In the genomic region with DNA sequence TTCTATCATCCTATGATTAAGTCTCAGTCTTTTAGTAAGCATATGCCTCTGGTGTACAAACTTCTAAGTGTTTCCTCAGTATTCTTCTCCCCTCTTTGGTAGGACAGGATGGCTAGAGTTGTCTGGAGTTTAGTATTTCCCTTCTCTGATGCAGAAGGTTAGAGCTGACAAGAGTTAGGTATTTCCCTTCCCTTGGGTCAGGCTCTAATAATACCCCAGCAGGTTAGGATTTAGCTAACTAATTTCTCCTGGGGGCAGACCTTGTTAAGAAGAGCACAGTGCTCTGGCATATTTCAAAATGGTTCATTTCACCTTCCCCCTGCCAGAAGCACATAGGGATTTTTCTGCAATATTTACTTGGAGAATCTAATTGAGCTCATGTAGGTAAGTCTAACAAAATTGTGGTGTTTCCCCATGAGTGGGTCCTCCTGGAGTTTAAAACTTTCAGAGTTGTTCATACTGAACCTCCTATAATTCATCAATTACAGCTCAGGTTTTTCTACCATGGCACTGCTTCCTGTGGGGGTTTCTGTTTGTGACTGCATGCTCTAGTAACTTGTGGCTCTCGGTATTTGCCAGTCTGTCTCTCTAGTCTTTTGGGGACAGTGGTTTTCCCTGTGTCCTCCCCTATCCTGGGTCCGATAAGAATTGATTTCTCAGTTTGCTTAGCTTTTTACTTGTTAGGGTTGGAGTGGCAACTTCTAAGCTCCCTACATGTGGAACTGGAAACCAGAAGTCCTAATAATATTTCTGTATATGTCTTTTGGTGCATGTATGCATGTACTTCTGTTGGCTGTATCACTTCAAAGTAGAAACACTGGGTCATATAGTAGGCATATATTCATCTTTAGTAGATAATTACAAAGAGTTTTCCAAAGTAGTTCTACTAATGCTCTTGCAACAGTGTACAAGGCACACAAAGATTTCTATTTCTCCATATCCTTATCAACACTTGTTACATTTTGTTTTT, we compare ENCODE assay signal across 12 cellular contexts.
DNase-seq lines count a peak whose midpoint lies in the region; ATAC-seq and TF ChIP-seq lines count a peak whose summit lies in the region.
"Had no signal": no experiment of that assay in that cellular context is flagged by ENCODE, and none has a peak within 500 bp of the region (broad histone marks: within the 10 kb centered on the region; RNA-seq: fewer than 3 reads in every experiment).

No MANE protein-coding gene starts in this region.

- H2BK5ac ChIP-seq in trophoblast cell (ENCODE audit: low read depth, low read length, poor library complexity), result peak overlapping the region; percentile 83

- H3K27me3 ChIP-seq in trophoblast cell (ENCODE audit: insufficient read depth, low read length) (no peaks in the 10 kb centered on the region), SK-N-SH (ENCODE audit: insufficient read depth) (no peaks in the 10 kb centered on the region), hepatocyte (no peaks in the 10 kb centered on the region)

- H3K4me3 ChIP-seq in trophoblast cell (ENCODE audit: low read depth, low read length) (no peak overlapping the region), SK-N-SH (ENCODE audit: low read depth in 2 of 2, low read length in 1 of 2) (no peak overlapping the region), hepatocyte (no peak overlapping the region)

- H3K27me3 Mint-ChIP-seq in effector memory CD8-positive, alpha-beta T cell, result no peaks in the 10 kb centered on the region

- H4K8ac ChIP-seq in trophoblast cell (ENCODE audit: low read depth, low read length), result no peak overlapping the region

- H4K12ac ChIP-seq in trophoblast cell (ENCODE audit: low read depth, low read length), result no peak overlapping the region

- H3K9me2 ChIP-seq in SK-N-SH (no peaks in the 10 kb centered on the region), hepatocyte (replicated peaks; ENCODE audit: insufficient read depth) (no peaks in the 10 kb centered on the region)

- no peak overlapping the region for H3K27ac Mint-ChIP-seq in effector memory CD8-positive, alpha-beta T cell

- TF ChIP-seq CTCF in SK-N-SH (IDR thresholded peaks at IDR 0.05), result no peak
- no peak for TF ChIP-seq CTCF in hepatocyte (IDR thresholded peaks at IDR 0.05; ENCODE audit: poor library complexity)

- no peak for TF ChIP-seq RAD21 in SK-N-SH (IDR thresholded peaks at IDR 0.05; ENCODE audit: low read length)

- H3K23ac ChIP-seq in trophoblast cell (ENCODE audit: low read length), result no peak overlapping the region

- H3K4me2 ChIP-seq in trophoblast cell (ENCODE audit: low read length) (no peak overlapping the region), SK-N-SH (no peak overlapping the region), hepatocyte (no peak overlapping the region)

- H3K9ac ChIP-seq in trophoblast cell (ENCODE audit: low read length) (no peak overlapping the region), SK-N-SH (no peak overlapping the region)

- no peak overlapping the region for H3K14ac ChIP-seq in trophoblast cell (ENCODE audit: low read length)

- POLR2A ChIA-PET in SK-N-SH (lab: Yijun Ruan, JAX), result no interaction called here

- H2BK12ac ChIP-seq in trophoblast cell (ENCODE audit: low read length), result peak overlapping the region; percentile 45

- H3K4me3 Mint-ChIP-seq in effector memory CD8-positive, alpha-beta T cell, result no peak overlapping the region

- peak overlapping the region; percentile 72 for H2BK120ac ChIP-seq in trophoblast cell (ENCODE audit: insufficient read depth, low read length, poor library complexity)

- peaks cover 0 to 3% of the 10 kb centered on the region in 2 donors for H3K4me1 Mint-ChIP-seq in effector memory CD8-positive, alpha-beta T cell (ENCODE audit: low read depth in 2 of 2)

- H4K20me1 ChIP-seq in SK-N-SH (ENCODE audit: insufficient read depth), result no peaks in the 10 kb centered on the region
- no peaks in the 10 kb centered on the region for H4K20me1 ChIP-seq in hepatocyte (ENCODE audit: insufficient read depth, poor library complexity, severe bottlenecking)

- peak overlapping the region; percentile 65 for H3K4ac ChIP-seq in trophoblast cell (ENCODE audit: low read depth, low read length)

- H3K4me1 ChIP-seq in trophoblast cell (ENCODE audit: control insufficient read depth in 1 of 2, insufficient read depth in 2 of 2, low read length in 2 of 2) (peaks cover 0 to 2% of the 10 kb centered on the region in 2 experiments), SK-N-SH (ENCODE audit: control insufficient read depth in 1 of 2, insufficient read depth in 2 of 2, low read depth in 1 of 2, low read length in 1 of 2) (peaks cover 0 to 9% of the 10 kb centered on the region in 2 experiments; a peak in 1 of 4 replicates), hepatocyte (ENCODE audit: insufficient read depth) (no peaks in the 10 kb centered on the region)

- no CpG with 5 or more reads among the region's 2 CpGs for WGBS in trophoblast cell (ENCODE audit: extremely low coverage, insufficient coverage, insufficient read length)
- WGBS in SK-N-SH (ENCODE audit: low lambda C conversion rate), result 100% methylated on average over 2 of the region's 2 CpGs
- 89% methylated on average over 2 of the region's 2 CpGs for WGBS in hepatocyte (ENCODE audit: low lambda C conversion rate, missing lambda C conversion rate)

- H2AFZ ChIP-seq in trophoblast cell (ENCODE audit: insufficient read depth, low read length, poor library complexity) (no peak overlapping the region), SK-N-SH (ENCODE audit: low read depth) (no peak overlapping the region), hepatocyte (no peak overlapping the region)

- H3K36me3 ChIP-seq in trophoblast cell (ENCODE audit: control insufficient read depth in 1 of 2, insufficient read depth in 2 of 2, low read length in 2 of 2) (no peaks in the 10 kb centered on the region), SK-N-SH (replicated peaks in 1 of 2; ENCODE audit: control insufficient read depth in 1 of 2, insufficient read depth in 2 of 2, low read length in 1 of 2) (no peaks in the 10 kb centered on the region), hepatocyte (replicated peaks; ENCODE audit: insufficient read depth, low read depth) (no peaks in the 10 kb centered on the region)

- DNase-seq in trophoblast cell (no peak), SK-N-SH (no peak), hepatocyte (ENCODE audit: low spot score) (no peak), nucleus accumbens (lab: John Stamatoyannopoulos, UW) (no peak)
- DNase-seq in effector memory CD8-positive, alpha-beta T cell, result no peak
- DNase-seq: NCI-H446, posterior cingulate gyrus, SHP77 treated with DMSO at 0.1 percent for 48 hours had no signal

- H2AK5ac ChIP-seq in trophoblast cell (ENCODE audit: low read length), result no peak overlapping the region

- H3K18ac ChIP-seq in trophoblast cell (ENCODE audit: low read length), result no peak overlapping the region

- ATAC-seq in GM18909 (IDR thresholded peaks at IDR 0.05; ENCODE audit: poor library complexity, unreplicated experiment) (peak; percentile 97), GM21737 (IDR thresholded peaks at IDR 0.05; ENCODE audit: unreplicated experiment) (peak; percentile 97), HG03159 (IDR thresholded peaks at IDR 0.05; ENCODE audit: unreplicated experiment) (peak; percentile 93)
- ATAC-seq in effector memory CD8-positive, alpha-beta T cell (replicated peaks), result no peak
- ATAC-seq: left lobe of liver had no signal

- no peaks in the 10 kb centered on the region for H3K9me3 Mint-ChIP-seq in effector memory CD8-positive, alpha-beta T cell

- H3F3A ChIP-seq in SK-N-SH (replicated peaks; ENCODE audit: insufficient read depth), result no peaks in the 10 kb centered on the region

- CTCF ChIA-PET in SK-N-SH (lab: Yijun Ruan, JAX), result interaction anchor here (1.0 to 2.8 kb wide), 3 partner anchors 14 to 84 kb away, joined by 3 to 14 read pairs (median 4); no protein-coding TSS in a partner anchor

- peak overlapping the region; percentile 83 for H3K27ac ChIP-seq in trophoblast cell (ENCODE audit: low read depth, low read length)
- no peak overlapping the region for H3K27ac ChIP-seq in SK-N-SH (ENCODE audit: low read depth in 2 of 2, low read length in 1 of 2)
- no peak overlapping the region for H3K27ac ChIP-seq in hepatocyte

- peaks cover 2% of the 10 kb centered on the region for H3K79me2 ChIP-seq in trophoblast cell (ENCODE audit: control insufficient read depth, insufficient read depth, low read length, poor library complexity)
- no peaks in the 10 kb centered on the region for H3K79me2 ChIP-seq in SK-N-SH (ENCODE audit: insufficient read depth)
- no peaks in the 10 kb centered on the region for H3K79me2 ChIP-seq in hepatocyte

- no peak for TF ChIP-seq EP300 in SK-N-SH (IDR thresholded peaks at IDR 0.05; ENCODE audit: borderline replicate concordance in 1 of 2, low read depth in 1 of 2, low read length in 1 of 2)

- no peaks in the 10 kb centered on the region for H3K36me3 Mint-ChIP-seq in effector memory CD8-positive, alpha-beta T cell (ENCODE audit: insufficient read depth)

- H3K9me3 ChIP-seq in trophoblast cell (ENCODE audit: insufficient read depth, low read depth, low read length) (no peaks in the 10 kb centered on the region), SK-N-SH (no peaks in the 10 kb centered on the region), hepatocyte (ENCODE audit: low read depth) (no peaks in the 10 kb centered on the region)

- peak overlapping the region; percentile 38 for H4K91ac ChIP-seq in trophoblast cell (ENCODE audit: low read depth, low read length)

- H3K79me1 ChIP-seq in trophoblast cell (ENCODE audit: low read length), result peaks cover 5% of the 10 kb centered on the region

TF ChIP-seq in SK-N-SH, 30 proteins besides CTCF, POLR2A, EP300 and RAD21:
- TF ChIP-seq RXRA (IDR thresholded peaks at IDR 0.05; ENCODE audit: borderline replicate concordance, low read depth), result no peak
- no peak for TF ChIP-seq MXI1 (IDR thresholded peaks at IDR 0.05; ENCODE audit: low read depth, low read length)
- TF ChIP-seq, protein P1, sequence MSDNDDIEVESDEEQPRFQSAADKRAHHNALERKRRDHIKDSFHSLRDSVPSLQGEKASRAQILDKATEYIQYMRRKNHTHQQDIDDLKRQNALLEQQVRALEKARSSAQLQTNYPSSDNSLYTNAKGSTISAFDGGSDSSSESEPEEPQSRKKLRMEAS (IDR thresholded peaks at IDR 0.05; ENCODE audit: low read depth), result no peak
